4 cellular contexts compared by ENCODE assay signal in genomic region chr6:1367771-1368170, GRCh38. TPM values are rescaled to one million over a fixed set of nuclear protein-coding genes. Genes with fewer than 3 reads are reported as not detected.
"Had no signal": no experiment of that assay in that cellular context is flagged by ENCODE, and none has a peak within 500 bp of the region (broad histone marks: within the 10 kb centered on the region; RNA-seq: fewer than 3 reads in every experiment).

No MANE protein-coding gene starts in this region.

- H3K4me3 ChIP-seq: GM12878 had no signal

- DNase-seq: GDM1, GF-D8 had no signal

RNA-seq across cellular contexts. Expression of gene FOXF2, which starts 21.6 kb away (rescaled TPM):
- total RNA-seq: G401, GM12878 had no signal

RNA-seq across cellular contexts. Expression of gene FOXQ1, which starts 55.9 kb away (rescaled TPM):
- total RNA-seq: G401 had no signal
